In the genomic region with DNA sequence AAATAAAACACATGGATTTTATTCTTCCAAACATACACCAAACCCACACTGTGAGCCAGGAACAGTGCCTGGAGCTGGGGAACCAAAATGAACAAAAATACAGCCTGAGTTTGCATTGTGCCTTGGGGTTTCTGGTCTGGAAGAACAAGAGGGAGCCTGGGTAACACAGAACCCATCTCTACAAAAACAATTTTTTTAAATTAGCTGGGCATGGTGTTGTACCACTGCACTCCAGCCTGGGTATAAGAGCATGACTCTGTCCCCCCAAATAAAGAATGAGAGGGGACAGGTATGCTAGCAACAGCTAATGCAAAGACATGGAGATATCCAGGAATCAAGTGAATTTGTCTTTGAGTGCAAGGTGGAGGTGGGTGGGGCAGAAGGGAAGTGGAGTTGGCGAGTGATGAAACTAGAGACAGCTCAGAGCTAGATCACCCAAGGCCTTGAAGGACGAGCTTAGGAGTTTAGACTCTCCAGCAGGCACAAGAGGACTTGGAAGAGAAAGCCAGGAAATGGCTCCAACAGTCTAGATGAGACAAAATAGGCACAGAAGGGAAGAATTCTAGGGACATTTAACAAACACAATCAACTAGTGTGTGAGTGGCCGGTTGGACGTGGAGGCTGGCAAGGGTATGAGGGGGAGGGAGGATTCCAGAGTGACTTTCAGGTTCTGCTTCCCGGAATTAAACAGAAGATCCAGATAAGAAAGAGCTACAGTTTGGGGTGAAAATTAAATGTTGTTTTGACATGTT, we compare ENCODE assay signal across 1 cellular context.
TF ChIP-seq lines count a peak whose summit lies in the region.

No MANE protein-coding gene starts in this region.

TF ChIP-seq in K562, 482 proteins besides CTCF, POLR2A, EP300 and RAD21 (continued from another document and continues in another):
- TF ChIP-seq, protein P1, sequence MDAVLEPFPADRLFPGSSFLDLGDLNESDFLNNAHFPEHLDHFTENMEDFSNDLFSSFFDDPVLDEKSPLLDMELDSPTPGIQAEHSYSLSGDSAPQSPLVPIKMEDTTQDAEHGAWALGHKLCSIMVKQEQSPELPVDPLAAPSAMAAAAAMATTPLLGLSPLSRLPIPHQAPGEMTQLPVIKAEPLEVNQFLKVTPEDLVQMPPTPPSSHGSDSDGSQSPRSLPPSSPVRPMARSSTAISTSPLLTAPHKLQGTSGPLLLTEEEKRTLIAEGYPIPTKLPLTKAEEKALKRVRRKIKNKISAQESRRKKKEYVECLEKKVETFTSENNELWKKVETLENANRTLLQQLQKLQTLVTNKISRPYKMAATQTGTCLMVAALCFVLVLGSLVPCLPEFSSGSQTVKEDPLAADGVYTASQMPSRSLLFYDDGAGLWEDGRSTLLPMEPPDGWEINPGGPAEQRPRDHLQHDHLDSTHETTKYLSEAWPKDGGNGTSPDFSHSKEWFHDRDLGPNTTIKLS (IDR thresholded peaks at IDR 0.05; ENCODE audit: borderline replicate concordance, low read depth), result peak; percentile 77; the same call in 1 of the 2 replicates
- no peak for TF ChIP-seq PCBP2 (IDR thresholded peaks at IDR 0.05; ENCODE audit: low read depth, low read length, poor library complexity, severe bottlenecking)
- TF ChIP-seq ZNF282 (CRISPR knock-in tag; IDR thresholded peaks at IDR 0.05), result no peak
- no peak for TF ChIP-seq CSDE1 (IDR thresholded peaks at IDR 0.05)
- TF ChIP-seq MAZ (CRISPR knock-in tag; conservative IDR thresholded peaks at IDR 0.05 in 1 of 2, IDR thresholded peaks at IDR 0.05 in 1 of 2), result peak in 1 of 2 experiments; percentile 55; a peak in 2 of 4 replicates
- peak; percentile 55; the same call in 1 of the 2 replicates for TF ChIP-seq RNF2 (IDR thresholded peaks at IDR 0.05)
- TF ChIP-seq E2F6 (IDR thresholded peaks at IDR 0.05; ENCODE audit: borderline replicate concordance in 1 of 2, extremely low read depth in 1 of 2, insufficient read depth in 1 of 2, insufficient read length in 1 of 2, low read depth in 1 of 2, low read length in 1 of 2, poor library complexity in 1 of 2, severe bottlenecking in 1 of 2), result no peak
- no peak for TF ChIP-seq MEF2A (IDR thresholded peaks at IDR 0.05; ENCODE audit: control insufficient read depth, low read depth, low read length)
- TF ChIP-seq, protein P2, sequence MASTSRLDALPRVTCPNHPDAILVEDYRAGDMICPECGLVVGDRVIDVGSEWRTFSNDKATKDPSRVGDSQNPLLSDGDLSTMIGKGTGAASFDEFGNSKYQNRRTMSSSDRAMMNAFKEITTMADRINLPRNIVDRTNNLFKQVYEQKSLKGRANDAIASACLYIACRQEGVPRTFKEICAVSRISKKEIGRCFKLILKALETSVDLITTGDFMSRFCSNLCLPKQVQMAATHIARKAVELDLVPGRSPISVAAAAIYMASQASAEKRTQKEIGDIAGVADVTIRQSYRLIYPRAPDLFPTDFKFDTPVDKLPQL (IDR thresholded peaks at IDR 0.05; ENCODE audit: extremely low read depth, insufficient read length), result no peak
- TF ChIP-seq TBP (optimal IDR thresholded peaks at IDR 0.05; ENCODE audit: low read depth, low read length), result peak; percentile 17
- TF ChIP-seq EP400 (IDR thresholded peaks at IDR 0.05), result peak; percentile 66
- TF ChIP-seq ZMIZ1 (IDR thresholded peaks at IDR 0.05; ENCODE audit: low read depth in 2 of 2, low read length in 2 of 2), result no peak
- no peak for TF ChIP-seq MIER1 (IDR thresholded peaks at IDR 0.05; ENCODE audit: low read depth)
- TF ChIP-seq, protein P3, sequence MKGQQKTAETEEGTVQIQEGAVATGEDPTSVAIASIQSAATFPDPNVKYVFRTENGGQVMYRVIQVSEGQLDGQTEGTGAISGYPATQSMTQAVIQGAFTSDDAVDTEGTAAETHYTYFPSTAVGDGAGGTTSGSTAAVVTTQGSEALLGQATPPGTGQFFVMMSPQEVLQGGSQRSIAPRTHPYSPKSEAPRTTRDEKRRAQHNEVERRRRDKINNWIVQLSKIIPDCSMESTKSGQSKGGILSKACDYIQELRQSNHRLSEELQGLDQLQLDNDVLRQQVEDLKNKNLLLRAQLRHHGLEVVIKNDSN (CRISPR knock-in tag; IDR thresholded peaks at IDR 0.05), result no peak
- no peak for TF ChIP-seq NR1H2 (CRISPR knock-in tag; IDR thresholded peaks at IDR 0.05)
- TF ChIP-seq ETV5 (CRISPR knock-in tag; IDR thresholded peaks at IDR 0.05; ENCODE audit: low read depth), result no peak
- TF ChIP-seq REST (CRISPR knock-in tag; IDR thresholded peaks at IDR 0.05; ENCODE audit: low read depth), result no peak
- no peak for TF ChIP-seq MCM3 (IDR thresholded peaks at IDR 0.05)
- TF ChIP-seq ZNF699 (CRISPR knock-in tag; IDR thresholded peaks at IDR 0.05; ENCODE audit: insufficient replicate concordance), result no peak
- TF ChIP-seq RCOR1 (IDR thresholded peaks at IDR 0.05; ENCODE audit: borderline replicate concordance in 1 of 2, low read depth in 2 of 2, low read length in 2 of 2), result 0 out of 4 replicates have a peak, but pooled peaks of 1 of the 2 experiments have one; percentile 36
- TF ChIP-seq SNAPC5 (CRISPR knock-in tag; IDR thresholded peaks at IDR 0.05), result no peak
- TF ChIP-seq PTTG1 (tag; IDR thresholded peaks at IDR 0.05; ENCODE audit: low read depth), result no peak
- no peak for TF ChIP-seq POLR2AphosphoS5 (IDR thresholded peaks at IDR 0.05; ENCODE audit: control insufficient read depth, insufficient read depth, low read depth, low read length)
- TF ChIP-seq SRSF3 (IDR thresholded peaks at IDR 0.05; ENCODE audit: insufficient read depth, low read length), result no peak
- TF ChIP-seq SIX5 (IDR thresholded peaks at IDR 0.05; ENCODE audit: borderline replicate concordance in 1 of 2, insufficient read depth in 1 of 2, low read depth in 1 of 2, low read length in 2 of 2), result no peak
- no peak for TF ChIP-seq ILF3 (IDR thresholded peaks at IDR 0.05; ENCODE audit: borderline replicate concordance)
- TF ChIP-seq, protein P4, sequence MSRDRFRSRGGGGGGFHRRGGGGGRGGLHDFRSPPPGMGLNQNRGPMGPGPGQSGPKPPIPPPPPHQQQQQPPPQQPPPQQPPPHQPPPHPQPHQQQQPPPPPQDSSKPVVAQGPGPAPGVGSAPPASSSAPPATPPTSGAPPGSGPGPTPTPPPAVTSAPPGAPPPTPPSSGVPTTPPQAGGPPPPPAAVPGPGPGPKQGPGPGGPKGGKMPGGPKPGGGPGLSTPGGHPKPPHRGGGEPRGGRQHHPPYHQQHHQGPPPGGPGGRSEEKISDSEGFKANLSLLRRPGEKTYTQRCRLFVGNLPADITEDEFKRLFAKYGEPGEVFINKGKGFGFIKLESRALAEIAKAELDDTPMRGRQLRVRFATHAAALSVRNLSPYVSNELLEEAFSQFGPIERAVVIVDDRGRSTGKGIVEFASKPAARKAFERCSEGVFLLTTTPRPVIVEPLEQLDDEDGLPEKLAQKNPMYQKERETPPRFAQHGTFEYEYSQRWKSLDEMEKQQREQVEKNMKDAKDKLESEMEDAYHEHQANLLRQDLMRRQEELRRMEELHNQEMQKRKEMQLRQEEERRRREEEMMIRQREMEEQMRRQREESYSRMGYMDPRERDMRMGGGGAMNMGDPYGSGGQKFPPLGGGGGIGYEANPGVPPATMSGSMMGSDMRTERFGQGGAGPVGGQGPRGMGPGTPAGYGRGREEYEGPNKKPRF (IDR thresholded peaks at IDR 0.05; ENCODE audit: low read depth, low read length), result no peak
- 0 out of 2 replicates have a peak, but pooled peaks have one; percentile 18 for TF ChIP-seq CHD2 (IDR thresholded peaks at IDR 0.05; ENCODE audit: low read depth, low read length)
- TF ChIP-seq, protein P5, sequence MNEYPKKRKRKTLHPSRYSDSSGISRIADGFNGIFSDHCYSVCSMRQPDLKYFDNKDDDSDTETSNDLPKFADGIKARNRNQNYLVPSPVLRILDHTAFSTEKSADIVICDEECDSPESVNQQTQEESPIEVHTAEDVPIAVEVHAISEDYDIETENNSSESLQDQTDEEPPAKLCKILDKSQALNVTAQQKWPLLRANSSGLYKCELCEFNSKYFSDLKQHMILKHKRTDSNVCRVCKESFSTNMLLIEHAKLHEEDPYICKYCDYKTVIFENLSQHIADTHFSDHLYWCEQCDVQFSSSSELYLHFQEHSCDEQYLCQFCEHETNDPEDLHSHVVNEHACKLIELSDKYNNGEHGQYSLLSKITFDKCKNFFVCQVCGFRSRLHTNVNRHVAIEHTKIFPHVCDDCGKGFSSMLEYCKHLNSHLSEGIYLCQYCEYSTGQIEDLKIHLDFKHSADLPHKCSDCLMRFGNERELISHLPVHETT (CRISPR knock-in tag; conservative IDR thresholded peaks at IDR 0.05 in 1 of 2, IDR thresholded peaks at IDR 0.05 in 1 of 2), result no peak
- no peak for TF ChIP-seq HMG20A (CRISPR knock-in tag; conservative IDR thresholded peaks at IDR 0.05)
- peak; percentile 70; the same call in 1 of the 2 replicates for TF ChIP-seq CTBP1 (IDR thresholded peaks at IDR 0.05; ENCODE audit: borderline replicate concordance)
- TF ChIP-seq PHB2 (IDR thresholded peaks at IDR 0.05; ENCODE audit: low read depth), result no peak
- no peak for TF ChIP-seq FOXJ2 (tag; IDR thresholded peaks at IDR 0.05)
- no peak for TF ChIP-seq U2AF1 (optimal IDR thresholded peaks at IDR 0.05; ENCODE audit: low read depth, low read length)
- TF ChIP-seq NEUROD1 (IDR thresholded peaks at IDR 0.05; ENCODE audit: borderline replicate concordance, low read depth, low read length, partially characterized antibody), result peak; percentile 47
